21 cellular contexts compared by ENCODE assay signal in the genomic region with DNA sequence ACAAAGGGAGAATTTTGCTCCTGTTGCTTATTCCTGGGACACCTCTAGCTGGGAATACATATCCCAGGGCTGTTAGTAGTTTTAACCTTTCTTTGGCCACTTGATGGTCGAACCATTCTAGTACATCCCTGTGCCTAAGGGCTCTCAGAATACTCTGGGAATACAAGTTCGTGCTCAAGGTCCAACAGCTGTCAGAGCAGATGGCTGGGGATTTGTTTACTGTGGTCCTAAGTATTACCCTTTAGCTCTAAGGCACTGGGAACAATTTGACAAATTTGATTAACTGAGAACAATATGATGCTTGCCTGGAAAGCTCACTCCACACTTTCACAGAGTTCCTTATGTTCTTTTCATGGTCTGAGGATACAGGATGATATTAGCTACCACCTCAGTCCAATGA. TPM values are rescaled to one million over a fixed set of nuclear protein-coding genes. Genes with fewer than 3 reads are reported as not detected.
DNase-seq lines count a peak whose midpoint lies in the region; ATAC-seq, FAIRE-seq and TF ChIP-seq lines count a peak whose summit lies in the region.
"Had no signal": no experiment of that assay in that cellular context is flagged by ENCODE, and none has a peak within 500 bp of the region (broad histone marks: within the 10 kb centered on the region; RNA-seq: fewer than 3 reads in every experiment).

No MANE protein-coding gene starts in this region.

- FAIRE-seq in D721Med (lab: Jason Lieb, UNC): peak; percentile 97
- FAIRE-seq: A549 had no signal

- ATAC-seq in GM19455 (IDR thresholded peaks at IDR 0.05; ENCODE audit: unreplicated experiment): no peak
- ATAC-seq: A549; CD8-positive, alpha-beta T cell; T-helper 17 cell had no signal

- TF ChIP-seq CTCF in D721Med (IDR thresholded peaks at IDR 0.05; ENCODE audit: insufficient read depth, missing control alignments): no peak

- DNase-seq in D721Med (ENCODE audit: insufficient read length, low spot score) (no peak), NCI-H1694 treated with DMSO at 0.1 percent for 48 hours (lab: John Stamatoyannopoulos, UW) (peak; percentile 72), SK-N-DZ (ENCODE audit: low spot score) (peak; percentile 64), myocyte (ENCODE audit: low read depth) (peak; percentile 76), inferior parietal cortex (ENCODE audit: extremely low spot score) (no peak), GM03348 (ENCODE audit: low spot score) (no peak), NCI-H187 (lab: John Stamatoyannopoulos, UW) (no peak)
- DNase-seq: Calu3; CD8-positive, alpha-beta T cell; DMS79 treated with DMSO at 0.1 percent for 48 hours; Kasumi-1; MM.1S; NCI-H1092; NCI-H1436 treated with DMSO at 0.1 percent for 48 hours; NCI-H2107; NCI-H748 treated with DMSO at 0.1 percent for 48 hours; PC-9; SIG-M5; T-helper 17 cell had no signal

RNA-seq across cellular contexts. Expression of a gene that starts 47.3 kb away (rescaled TPM):
- 164 and 165 TPM in 2 replicates for polyA plus RNA-seq in SK-N-DZ (2014; cell fraction: cytosol; rRNA removed)
- 147 and 207 TPM in 2 replicates for polyA plus RNA-seq in SK-N-DZ (2014; cell fraction: nucleus; rRNA removed)
- total RNA-seq in myocyte: not detected in 2 replicates
- not detected for polyA plus RNA-seq in myocyte (2012)
- total RNA-seq: Calu3; CD8-positive, alpha-beta T cell; PC-9; T-helper 17 cell had no signal
- polyA plus RNA-seq: A549 had no signal

Comparison
In these comparisons a context has a peak if more than half of its experiments do, and no peak if none do; other contexts are left out.
1. DNase-seq: peak in NCI-H1694 treated with DMSO at 0.1 percent for 48 hours (single experiment), SK-N-DZ (single experiment) and myocyte (single experiment); none in D721Med (single experiment), inferior parietal cortex (single experiment), GM03348 (single experiment) and NCI-H187 (0 of 2).